ENCODE assay signal across 8 cellular contexts in the genomic region with DNA sequence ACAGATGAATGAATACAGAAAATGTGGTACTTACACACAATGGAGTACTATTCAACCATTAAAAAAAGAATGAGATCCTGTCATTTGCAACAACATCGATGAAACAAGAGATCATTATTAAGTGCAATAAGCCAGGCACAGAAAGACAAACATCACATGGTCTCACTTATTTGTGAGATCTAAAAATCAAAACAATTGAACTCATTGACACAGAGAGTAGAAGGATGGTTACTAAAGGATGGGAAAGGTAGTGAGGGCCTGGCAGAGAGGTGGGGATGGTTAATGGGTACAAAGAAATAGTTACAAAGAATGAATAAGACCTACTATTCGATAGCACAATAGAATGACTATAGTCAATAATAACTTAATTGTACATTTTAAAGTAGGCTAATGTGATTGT.
"Had no signal": no experiment of that assay in that cellular context is flagged by ENCODE, and none has a peak within 500 bp of the region (broad histone marks: within the 10 kb centered on the region; RNA-seq: fewer than 3 reads in every experiment).

No MANE protein-coding gene starts in this region.

- FAIRE-seq: G401.6, GM12878, GM12891, GM12892, GM18507, GM19239 had no signal

- ATAC-seq: GM12878 had no signal

- DNase-seq: GDM1, GF-D8 had no signal

- H3K4me3 ChIP-seq: GM12878 had no signal
